30 cellular contexts compared by ENCODE assay signal in the genomic region with DNA sequence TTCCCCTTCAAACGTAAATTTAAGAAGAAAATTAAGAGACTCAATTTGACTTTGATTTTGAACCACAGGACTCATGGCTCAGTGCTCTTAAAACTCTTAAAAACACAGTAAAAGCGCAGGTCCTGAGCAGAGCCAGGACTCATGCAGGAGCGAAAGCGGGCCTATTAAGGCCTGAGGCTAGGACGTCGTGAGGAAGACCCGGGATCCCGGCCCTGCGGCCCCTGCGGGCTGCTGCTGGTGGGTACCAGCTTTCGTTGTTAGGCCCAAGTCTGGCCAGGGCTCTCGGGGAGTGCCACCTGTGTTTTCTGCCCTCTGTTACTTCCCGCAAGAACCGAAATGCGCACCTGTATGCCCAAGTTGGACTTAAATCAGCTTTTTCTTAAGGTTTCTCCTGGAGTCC. TPM values are rescaled to one million over a fixed set of nuclear protein-coding genes. Genes with fewer than 3 reads are reported as not detected.
"Had no signal": no experiment of that assay in that cellular context is flagged by ENCODE, and none has a peak within 500 bp of the region (broad histone marks: within the 10 kb centered on the region; RNA-seq: fewer than 3 reads in every experiment).

No MANE protein-coding gene starts in this region.

- H3K36me3 ChIP-seq: ascending aorta, SJCRH30 had no signal

- DNase-seq: activated CD4-positive, alpha-beta memory T cell treated with anti-CD3 and anti-CD28 coated beads for 36 hours; activated CD4-positive, alpha-beta T cell treated with anti-CD3 and anti-CD28 coated beads, Interleukin-2, amount 10 ng/mL, durations not matched to agents 7 days and 5 days; activated CD4-positive, CD25-positive, alpha-beta regulatory T cell; activated CD8-positive, alpha-beta memory T cell treated with anti-CD3 and anti-CD28 coated beads for 24 hours; activated effector memory CD4-positive, alpha-beta T cell treated with anti-CD3 and anti-CD28 coated beads, Interleukin-2, amount 50 U/mL, for 16 hours; activated naive CD4-positive, alpha-beta T cell treated with Interleukin-2 at 50 U/mL for 16 hours; activated naive CD8-positive, alpha-beta T cell treated with anti-CD3 and anti-CD28 coated beads, Interleukin-2, amount 50 U/mL, for 24 hours; activated T-cell treated with anti-CD3 and anti-CD28 coated beads, Interleukin-2, amount 50 U/mL, for 4 hours; amniotic stem cell; body of pancreas; Karpas-422; MM.1S; NCI-H1105; NCI-H1436 treated with DMSO at 0.1 percent for 48 hours; NCI-H187; NCI-H2081; NCI-H510A treated with DMSO at 0.1 percent for 48 hours; NCI-H69; NK-92 treated with Interleukin-12 subunit alpha and Interleukin-12 subunit beta, amount 100 ng/mL, for 24 hours; OCI-M1; Right ventricle myocardium superior; SJCRH30; T-helper 2 cell; T1000 had no signal

- H3K27me3 ChIP-seq: ascending aorta, SJCRH30 had no signal

- H3K27ac Mint-ChIP-seq: activated CD4-positive, alpha-beta memory T cell treated with anti-CD3 and anti-CD28 coated beads for 36 hours; activated CD4-positive, alpha-beta T cell treated with anti-CD3 and anti-CD28 coated beads, Interleukin-2, amount 10 ng/mL, durations not matched to agents 7 days and 5 days; activated naive CD8-positive, alpha-beta T cell treated with anti-CD3 and anti-CD28 coated beads, Interleukin-2, amount 50 U/mL, for 24 hours had no signal

- ATAC-seq: activated naive CD8-positive, alpha-beta T cell treated with anti-CD3 and anti-CD28 coated beads, Interleukin-2, amount 50 U/mL, for 24 hours; activated T-cell treated with anti-CD3 and anti-CD28 coated beads, Interleukin-2, amount 50 U/mL, for 4 hours; body of pancreas; Panc1 had no signal

- H3K27ac ChIP-seq: ascending aorta, body of pancreas, RWPE1, SJCRH30 had no signal

- H3K4me1 Mint-ChIP-seq: activated CD4-positive, alpha-beta T cell treated with anti-CD3 and anti-CD28 coated beads, Interleukin-2, amount 10 ng/mL, durations not matched to agents 7 days and 5 days; activated naive CD8-positive, alpha-beta T cell treated with anti-CD3 and anti-CD28 coated beads, Interleukin-2, amount 50 U/mL, for 24 hours; central memory CD8-positive, alpha-beta T cell had no signal

- H3K9me3 ChIP-seq: ascending aorta, body of pancreas, SJCRH30 had no signal

- H3K9me3 Mint-ChIP-seq: activated CD4-positive, alpha-beta memory T cell treated with anti-CD3 and anti-CD28 coated beads for 36 hours; activated CD4-positive, alpha-beta T cell treated with anti-CD3 and anti-CD28 coated beads, Interleukin-2, amount 10 ng/mL, durations not matched to agents 7 days and 5 days; activated naive CD4-positive, alpha-beta T cell treated with anti-CD3 and anti-CD28 coated beads, Interleukin-2, amount 50 U/mL, for 72 hours; activated naive CD8-positive, alpha-beta T cell treated with anti-CD3 and anti-CD28 coated beads, Interleukin-2, amount 50 U/mL, for 24 hours; activated T-cell treated with anti-CD3 and anti-CD28 coated beads, Interleukin-2, amount 50 U/mL, for 4 hours; central memory CD8-positive, alpha-beta T cell had no signal

- H3K4me3 Mint-ChIP-seq: activated CD4-positive, alpha-beta memory T cell treated with anti-CD3 and anti-CD28 coated beads for 36 hours; activated CD4-positive, alpha-beta T cell treated with anti-CD3 and anti-CD28 coated beads, Interleukin-2, amount 10 ng/mL, durations not matched to agents 7 days and 5 days; activated naive CD8-positive, alpha-beta T cell treated with anti-CD3 and anti-CD28 coated beads, Interleukin-2, amount 50 U/mL, for 24 hours; activated T-cell treated with anti-CD3 and anti-CD28 coated beads, Interleukin-2, amount 50 U/mL, for 4 hours; central memory CD8-positive, alpha-beta T cell had no signal

- H3K4me3 ChIP-seq: body of pancreas, SJCRH30 had no signal

- H3K36me3 Mint-ChIP-seq: activated CD4-positive, alpha-beta memory T cell treated with anti-CD3 and anti-CD28 coated beads for 36 hours had no signal

- H3K4me1 ChIP-seq: ascending aorta had no signal

RNA-seq across cellular contexts. Expression of a gene that starts 3.5 kb away (rescaled TPM):
- total RNA-seq: activated CD4-positive, alpha-beta memory T cell treated with anti-CD3 and anti-CD28 coated beads for 36 hours; activated CD4-positive, alpha-beta T cell treated with anti-CD3 and anti-CD28 coated beads, Interleukin-2, amount 10 ng/mL, durations not matched to agents 7 days and 5 days; activated naive CD4-positive, alpha-beta T cell treated with anti-CD3 and anti-CD28 coated beads, Interleukin-2, amount 50 U/mL, for 72 hours; activated T-cell treated with anti-CD3 and anti-CD28 coated beads, Interleukin-2, amount 50 U/mL, for 4 hours; ascending aorta; body of pancreas; bronchial epithelial cell; Right ventricle myocardium superior; SJCRH30 had no signal
